In genomic region chr12:7667025-7667575, GRCh38 we compare ENCODE assay signal across 11 cellular contexts. TPM values are rescaled to one million over a fixed set of nuclear protein-coding genes. Genes with fewer than 3 reads are reported as not detected.
A peak's percentile ranks its signal among the peaks of the same experiment; 100 is the strongest.
DNase-seq lines count a peak whose midpoint lies in the region; ATAC-seq and TF ChIP-seq lines count a peak whose summit lies in the region.
"Had no signal": no experiment of that assay in that cellular context is flagged by ENCODE, and none has a peak within 500 bp of the region (broad histone marks: within the 10 kb centered on the region; RNA-seq: fewer than 3 reads in every experiment).

No MANE protein-coding gene starts in this region.

- no peak overlapping the region for H3K27ac ChIP-seq in PC-9

- BruUV-seq in PC-9 (replicated peaks; lab: Mats Ljungman, UMichigan): no TSS peak

- H3K9me2 ChIP-seq in PC-9 (ENCODE audit: insufficient read depth): no peaks in the 10 kb centered on the region

- no peaks in the 10 kb centered on the region for H3K27me3 ChIP-seq in PC-9 (ENCODE audit: insufficient read depth, low read depth)

- H2AFZ ChIP-seq in PC-9: no peak overlapping the region

- H3K9me3 Mint-ChIP-seq in activated naive CD4-positive, alpha-beta T cell treated with anti-CD3 and anti-CD28 coated beads, Interleukin-2, amount 50 U/mL, for 72 hours: no peaks in the 10 kb centered on the region
- H3K9me3 Mint-ChIP-seq in natural killer cell treated with Interleukin-12 subunit alpha and Interleukin-12 subunit beta and Interleukin-15 and Interleukin-18, amount 100 ng/mL, for 72 hours: no peaks in the 10 kb centered on the region
- H3K9me3 Mint-ChIP-seq: effector memory CD8-positive, alpha-beta T cell had no signal

- no peaks in the 10 kb centered on the region for H3K36me3 ChIP-seq in PC-9 (ENCODE audit: low read depth)

- H3K27ac Mint-ChIP-seq in activated naive CD4-positive, alpha-beta T cell treated with anti-CD3 and anti-CD28 coated beads, Interleukin-2, amount 50 U/mL, for 72 hours: no peak overlapping the region
- H3K27ac Mint-ChIP-seq in natural killer cell treated with Interleukin-12 subunit alpha and Interleukin-12 subunit beta and Interleukin-15 and Interleukin-18, amount 100 ng/mL, for 72 hours: no peak overlapping the region
- H3K27ac Mint-ChIP-seq: effector memory CD8-positive, alpha-beta T cell had no signal

- H3K4me3 Mint-ChIP-seq in natural killer cell treated with Interleukin-12 subunit alpha and Interleukin-12 subunit beta and Interleukin-15 and Interleukin-18, amount 100 ng/mL, for 72 hours: no peak overlapping the region
- H3K4me3 Mint-ChIP-seq: effector memory CD8-positive, alpha-beta T cell had no signal

- POLR2A ChIA-PET in PC-9 (lab: Charles Lee; ENCODE audit: unreplicated experiment): interaction anchor here (0.6 kb wide), 1 partner anchor 317 kb away, joined by 3 read pairs; no protein-coding TSS in a partner anchor

- H3K4me3 ChIP-seq in PC-9 (no peak overlapping the region), fibroblast of villous mesenchyme (ENCODE audit: low read depth, low read length) (no peak overlapping the region)

- H3K4me1 ChIP-seq in PC-9 (replicated peaks; ENCODE audit: insufficient read depth): no peaks in the 10 kb centered on the region

- no peak for ATAC-seq in HG03097 (IDR thresholded peaks at IDR 0.05; ENCODE audit: low FRiP score, unreplicated experiment)
- ATAC-seq in activated naive CD4-positive, alpha-beta T cell treated with anti-CD3 and anti-CD28 coated beads, Interleukin-2, amount 50 U/mL, for 72 hours: no peak
- no peak for ATAC-seq in natural killer cell treated with Interleukin-12 subunit alpha and Interleukin-12 subunit beta and Interleukin-15 and Interleukin-18, amount 100 ng/mL, for 72 hours
- ATAC-seq: effector memory CD8-positive, alpha-beta T cell had no signal

- no peak overlapping the region for H3K4me2 ChIP-seq in PC-9

- H3K79me2 ChIP-seq in PC-9 (ENCODE audit: low read depth): no peaks in the 10 kb centered on the region

- H3K4me1 Mint-ChIP-seq in natural killer cell treated with Interleukin-12 subunit alpha and Interleukin-12 subunit beta and Interleukin-15 and Interleukin-18, amount 100 ng/mL, for 72 hours (ENCODE audit: low read depth in 2 of 2): no peaks in the 10 kb centered on the region

- H4K20me1 ChIP-seq in PC-9 (ENCODE audit: insufficient read depth): no peaks in the 10 kb centered on the region

- peaks cover 0 to 8% of the 10 kb centered on the region in 2 donors for H3K27me3 Mint-ChIP-seq in natural killer cell treated with Interleukin-12 subunit alpha and Interleukin-12 subunit beta and Interleukin-15 and Interleukin-18, amount 100 ng/mL, for 72 hours
- H3K27me3 Mint-ChIP-seq: effector memory CD8-positive, alpha-beta T cell had no signal

- intact Hi-C loops in PC-9 (cut with micrococcal nuclease; ENCODE audit: unreplicated experiment): no loop called here

- TF ChIP-seq CTCF in PC-9 (conservative IDR thresholded peaks at IDR 0.05) (peak; percentile 60), fibroblast of villous mesenchyme (IDR thresholded peaks at IDR 0.05; ENCODE audit: insufficient read depth, low read depth, low read length) (peak; percentile 34)

- no peaks in the 10 kb centered on the region for H3K9me3 ChIP-seq in PC-9 (ENCODE audit: insufficient read depth, low read depth)

- H3F3A ChIP-seq in PC-9 (ENCODE audit: insufficient read depth, low read depth): no peaks in the 10 kb centered on the region

- H3K36me3 Mint-ChIP-seq in activated naive CD4-positive, alpha-beta T cell treated with anti-CD3 and anti-CD28 coated beads, Interleukin-2, amount 50 U/mL, for 72 hours: no peaks in the 10 kb centered on the region
- no peaks in the 10 kb centered on the region for H3K36me3 Mint-ChIP-seq in natural killer cell treated with Interleukin-12 subunit alpha and Interleukin-12 subunit beta and Interleukin-15 and Interleukin-18, amount 100 ng/mL, for 72 hours

- CTCF ChIA-PET in PC-9 (lab: Charles Lee): interaction anchor here (0.5 to 0.7 kb wide), 2 partner anchors 257 to 295 kb away, joined by 4 read pairs; no protein-coding TSS in a partner anchor

- DNase-seq in AML-193 (lab: John Stamatoyannopoulos, UW) (peak; percentile 30 to 51), HCEC 1CT (peak; percentile 48), PC-9 (peak in 1 of 2 experiments; percentile 39), fibroblast of villous mesenchyme (ENCODE audit: low read depth) (peak; percentile 14), NCI-H2029 treated with DMSO at 0.1 percent for 48 hours (lab: John Stamatoyannopoulos, UW) (no peak)
- no peak for DNase-seq in activated naive CD4-positive, alpha-beta T cell treated with anti-CD3 and anti-CD28 coated beads, Interleukin-2, amount 50 U/mL, for 72 hours (ENCODE audit: low spot score in 2 of 2)
- no peak for DNase-seq in natural killer cell treated with Interleukin-12 subunit alpha and Interleukin-12 subunit beta and Interleukin-15 and Interleukin-18, amount 100 ng/mL, for 72 hours (ENCODE audit: low spot score)
- DNase-seq: effector memory CD8-positive, alpha-beta T cell; Right ventricle myocardium superior had no signal

RNA-seq across cellular contexts. Expression of gene APOBEC1, which starts 1.4 kb away (rescaled TPM):
- not detected in 2 replicates for total RNA-seq in PC-9 (2021)
- total RNA-seq in fibroblast of villous mesenchyme: not detected in 2 replicates
- total RNA-seq in activated naive CD4-positive, alpha-beta T cell treated with anti-CD3 and anti-CD28 coated beads, Interleukin-2, amount 50 U/mL, for 72 hours: not detected
- total RNA-seq in natural killer cell treated with Interleukin-12 subunit alpha and Interleukin-12 subunit beta and Interleukin-15 and Interleukin-18, amount 100 ng/mL, for 72 hours: not detected
- total RNA-seq: lung microvascular endothelial cell, Right ventricle myocardium superior had no signal

RNA-seq across cellular contexts. Expression of gene GDF3, which starts 28.5 kb away (rescaled TPM):
- not detected in 2 replicates for total RNA-seq in PC-9 (2021)
- total RNA-seq in fibroblast of villous mesenchyme: not detected in 2 replicates
- not detected for total RNA-seq in activated naive CD4-positive, alpha-beta T cell treated with anti-CD3 and anti-CD28 coated beads, Interleukin-2, amount 50 U/mL, for 72 hours
- total RNA-seq in natural killer cell treated with Interleukin-12 subunit alpha and Interleukin-12 subunit beta and Interleukin-15 and Interleukin-18, amount 100 ng/mL, for 72 hours: not detected
- total RNA-seq: Right ventricle myocardium superior had no signal

RNA-seq across cellular contexts. Expression of gene DPPA3, which starts 44.1 kb away (rescaled TPM):
- total RNA-seq in PC-9 (2021) (not detected in 2 replicates), fibroblast of villous mesenchyme (not detected in 2 replicates)
- not detected for total RNA-seq in activated naive CD4-positive, alpha-beta T cell treated with anti-CD3 and anti-CD28 coated beads, Interleukin-2, amount 50 U/mL, for 72 hours
- not detected for total RNA-seq in natural killer cell treated with Interleukin-12 subunit alpha and Interleukin-12 subunit beta and Interleukin-15 and Interleukin-18, amount 100 ng/mL, for 72 hours
- total RNA-seq: lung microvascular endothelial cell, Right ventricle myocardium superior had no signal

Comparison
In these comparisons a context has a peak if more than half of its experiments do, and no peak if none do; other contexts are left out.
1. DNase-seq: peak in AML-193 (2 of 2), HCEC 1CT (single experiment) and fibroblast of villous mesenchyme (single experiment); none in NCI-H2029 treated with DMSO at 0.1 percent for 48 hours (single experiment), activated naive CD4-positive, alpha-beta T cell treated with anti-CD3 and anti-CD28 coated beads, Interleukin-2, amount 50 U/mL, for 72 hours (0 of 2) and natural killer cell treated with Interleukin-12 subunit alpha and Interleukin-12 subunit beta and Interleukin-15 and Interleukin-18, amount 100 ng/mL, for 72 hours (single experiment).